8 cellular contexts compared by ENCODE assay signal in genomic region chr22:26502688-26503561, GRCh38. TPM values are rescaled to one million over a fixed set of nuclear protein-coding genes. Genes with fewer than 3 reads are reported as not detected.
A peak's percentile ranks its signal among the peaks of the same experiment; 100 is the strongest.
DNase-seq lines count a peak whose midpoint lies in the region; ATAC-seq and TF ChIP-seq lines count a peak whose summit lies in the region.

No MANE protein-coding gene starts in this region.

- H3K36me3 ChIP-seq in mammary epithelial cell (ENCODE audit: insufficient read depth, low read length) = peaks cover 36% of the 10 kb centered on the region

- peak; percentile 61 for TF ChIP-seq CTCF in Calu3 (IDR thresholded peaks at IDR 0.05; ENCODE audit: unreplicated experiment)
- peak; percentile 47 to 63 for TF ChIP-seq CTCF in mammary epithelial cell (conservative IDR thresholded peaks at IDR 0.05 in 1 of 2, IDR thresholded peaks at IDR 0.05 in 1 of 2; ENCODE audit: extremely low read depth in 1 of 2, insufficient read depth in 1 of 2, low read depth in 1 of 2, low read length in 2 of 2)

- H3K27me3 ChIP-seq in mammary epithelial cell (ENCODE audit: insufficient read depth, low read length) (no peaks in the 10 kb centered on the region), layer of hippocampus (ENCODE audit: control insufficient read depth, insufficient read depth, low read length) (no peaks in the 10 kb centered on the region)

- H3K9me3 Mint-ChIP-seq in Calu3 (ENCODE audit: low read depth, unreplicated experiment) = no peaks in the 10 kb centered on the region

- no peak overlapping the region for H3K27ac Mint-ChIP-seq in Calu3 (ENCODE audit: unreplicated experiment)

- H3K27ac ChIP-seq in mammary epithelial cell (ENCODE audit: insufficient read depth, low read depth, low read length) (no peak overlapping the region), layer of hippocampus (ENCODE audit: low read depth, low read length) (peak overlapping the region; percentile 71)

- DNase-seq in Calu3 (peak; percentile 14), KG1 (lab: John Stamatoyannopoulos, UW) (peak; percentile 64), UCSD-AML1 (lab: John Stamatoyannopoulos, UW; ENCODE audit: unreplicated experiment) (peak; percentile 88), mammary epithelial cell (peak; percentile 20), inferior parietal cortex (ENCODE audit: extremely low spot score) (no peak)
- peak; percentile 33 to 47 for DNase-seq in stimulated activated CD8-positive, alpha-beta memory T cell treated with anti-CD3 and anti-CD28 coated beads, Interleukin-7, amount 100 ng/mL, for 48 hours (ENCODE audit: extremely low read depth in 1 of 2, low read depth in 1 of 2)

- CTCF ChIA-PET in Calu3 (lab: Charles Lee) = interaction anchor here (0.7 to 1.3 kb wide), 3 partner anchors 9 to 163 kb away, joined by 3 read pairs; partner anchors contain the start of gene TFIP11
- CTCF ChIA-PET in mammary epithelial cell (lab: Charles Lee; ENCODE audit: low non-redundant PET) = interaction anchor here (0.6 to 0.7 kb wide), 2 partner anchors 61 to 162 kb away, joined by 3 to 5 read pairs; no protein-coding TSS in a partner anchor

- no peak overlapping the region for H3K4me3 Mint-ChIP-seq in Calu3 (ENCODE audit: low read depth, unreplicated experiment)

- H3K9me3 ChIP-seq in mammary epithelial cell (replicated peaks; ENCODE audit: insufficient read depth, low read length) = no peaks in the 10 kb centered on the region

- H3K4me3 ChIP-seq in mammary epithelial cell (replicated peaks in 1 of 3; ENCODE audit: insufficient read depth in 1 of 3, low read depth in 2 of 3, low read length in 3 of 3) = no peak overlapping the region

- no peak for ATAC-seq in GM21390 (IDR thresholded peaks at IDR 0.05; ENCODE audit: unreplicated experiment)

- H3K4me2 ChIP-seq in mammary epithelial cell (ENCODE audit: insufficient read depth, low read depth, low read length) = no peak overlapping the region

- 31% methylated on average over 3 of the region's 3 CpGs for WGBS in mammary epithelial cell (ENCODE audit: low coverage, missing lambda C conversion rate)

- in situ Hi-C loops in mammary epithelial cell (cut with MboI; ENCODE audit: low sequenced_read_pairs in 2 of 2) = no loop called here

- no peak overlapping the region for H2AFZ ChIP-seq in mammary epithelial cell (ENCODE audit: low read depth, low read length)

- H3K27me3 Mint-ChIP-seq in Calu3 (ENCODE audit: unreplicated experiment) = no peaks in the 10 kb centered on the region

- no peaks in the 10 kb centered on the region for H4K20me1 ChIP-seq in mammary epithelial cell (ENCODE audit: insufficient read depth, low read length)

- no peaks in the 10 kb centered on the region for H3K4me1 ChIP-seq in mammary epithelial cell (ENCODE audit: insufficient read depth, low read length)

- BruUV-seq in Calu3 (replicated peaks; lab: Mats Ljungman, UMichigan) (no TSS peak), mammary epithelial cell (replicated peaks; lab: Mats Ljungman, UMichigan) (no TSS peak)

- no peak overlapping the region for H3K9ac ChIP-seq in mammary epithelial cell (ENCODE audit: insufficient read depth, low read length)

- no peaks in the 10 kb centered on the region for H3K4me1 Mint-ChIP-seq in Calu3 (ENCODE audit: low read depth, unreplicated experiment)

- no peaks in the 10 kb centered on the region for H3K79me2 ChIP-seq in mammary epithelial cell (ENCODE audit: insufficient read depth, low read length)

- dilution Hi-C loops in mammary epithelial cell (cut with HindIII; ENCODE audit: low sequenced_read_pairs) = loop anchor here (10.0 kb wide), 1 partner anchor 88 kb away; no protein-coding TSS in a partner anchor

- peaks cover 47% of the 10 kb centered on the region for H3K36me3 Mint-ChIP-seq in Calu3 (ENCODE audit: insufficient read depth, unreplicated experiment)

- intact Hi-C loops in Calu3 (cut with micrococcal nuclease; ENCODE audit: unreplicated experiment) = no loop called here
- intact Hi-C loops in mammary epithelial cell (cut with micrococcal nuclease) = loop anchor here (1.0 kb wide), 1 partner anchor 87 kb away; the partner anchor contains the start of gene TPST2

RNA-seq across cellular contexts. Expression of gene TFIP11, which starts 9.3 kb away (rescaled TPM):
- total RNA-seq in Calu3 (2022) (39.8 and 40.8 TPM in 2 replicates), mammary epithelial cell (10 to 100 TPM; 35.7 to 38.3 TPM)
- polyA plus RNA-seq in mammary epithelial cell = 21.5 TPM
- 61.8 TPM for polyA minus RNA-seq in mammary epithelial cell

RNA-seq across cellular contexts. Expression of gene SRRD, which starts 19.2 kb away (rescaled TPM):
- total RNA-seq in Calu3 (2022) (22.8 and 25.6 TPM in 2 replicates), mammary epithelial cell (10 to 100 TPM; 16.3 to 20.8 TPM)
- polyA plus RNA-seq in mammary epithelial cell = 20.7 TPM
- 21.7 TPM for polyA minus RNA-seq in mammary epithelial cell

RNA-seq across cellular contexts. Expression of gene HPS4, which starts 19.3 kb away (rescaled TPM):
- total RNA-seq in Calu3 (2022) = 40.7 and 41.9 TPM in 2 replicates
- 10 to 100 TPM; 33.6 to 38.3 TPM for total RNA-seq in mammary epithelial cell
- polyA plus RNA-seq in mammary epithelial cell = 18.3 TPM
- polyA minus RNA-seq in mammary epithelial cell = 9.7 TPM
